ENCODE assay signal across 1 cellular context in genomic region chr12:62232143-62232729, GRCh38.
TF ChIP-seq lines count a peak whose summit lies in the region.

No MANE protein-coding gene starts in this region.

TF ChIP-seq in K562, 482 proteins besides CTCF, POLR2A, EP300 and RAD21 (continued from another document and continues in another):
- TF ChIP-seq HOMEZ (CRISPR knock-in tag; IDR thresholded peaks at IDR 0.05) (no peak), STAT5A (IDR thresholded peaks at IDR 0.05; ENCODE audit: borderline replicate concordance, low read length) (peak; percentile 38; the same call in 1 of the 2 replicates), MBD2 (IDR thresholded peaks at IDR 0.05; ENCODE audit: borderline replicate concordance, low read depth) (peak; percentile 14; the same call in 1 of the 2 replicates), MTA1 (IDR thresholded peaks at IDR 0.05; ENCODE audit: borderline replicate concordance) (peak; percentile 91), NFRKB (IDR thresholded peaks at IDR 0.05; ENCODE audit: low read depth) (0 out of 2 replicates have a peak, but pooled peaks have one; percentile 28), HDAC3 (IDR thresholded peaks at IDR 0.05; ENCODE audit: borderline replicate concordance, partially characterized antibody) (no peak), NR2C2 (CRISPR knock-in tag; IDR thresholded peaks at IDR 0.05) (no peak), NR2C2 (tag; IDR thresholded peaks at IDR 0.05) (peak; percentile 21; the same call in 1 of the 2 replicates), NCOR1 (IDR thresholded peaks at IDR 0.05) (peak; percentile 79), EHMT2 (IDR thresholded peaks at IDR 0.05) (peak; percentile 78), HES1 (IDR thresholded peaks at IDR 0.05; ENCODE audit: low read depth) (0 out of 2 replicates have a peak, but pooled peaks have one; percentile 36), CBFA2T2 (conservative IDR thresholded peaks at IDR 0.05) (peak; percentile 83), PML (IDR thresholded peaks at IDR 0.05; ENCODE audit: low read length) (peak; percentile 53; the same call in 1 of the 2 replicates), KLF16 (IDR thresholded peaks at IDR 0.05) (peak; percentile 72; the same call in 1 of the 2 replicates), ZBTB7A (IDR thresholded peaks at IDR 0.05; ENCODE audit: borderline replicate concordance, control insufficient read depth, low read depth, low read length) (no peak), ZEB2 (IDR thresholded peaks at IDR 0.05) (peak; percentile 96), ETV1 (tag; conservative IDR thresholded peaks at IDR 0.05; ENCODE audit: low read depth) (no peak), NFIC (IDR thresholded peaks at IDR 0.05) (peak; percentile 59), GATAD2A (IDR thresholded peaks at IDR 0.05) (peak; percentile 92), NFE2 (IDR thresholded peaks at IDR 0.05; ENCODE audit: low read depth) (peak; percentile 50; the same call in 1 of the 2 replicates), SRF (CRISPR knock-in tag; IDR thresholded peaks at IDR 0.05) (no peak), SMARCE1 (IDR thresholded peaks at IDR 0.05) (peak; percentile 93), PKNOX1 (IDR thresholded peaks at IDR 0.05) (peak; percentile 85), GTF2A2 (tag; IDR thresholded peaks at IDR 0.05) (no peak), KAT8 (IDR thresholded peaks at IDR 0.05; ENCODE audit: low read depth) (no peak), ZBTB2 (IDR thresholded peaks at IDR 0.05) (peak; percentile 82), ZBTB17 (CRISPR knock-in tag; IDR thresholded peaks at IDR 0.05) (no peak), TEAD4 (IDR thresholded peaks at IDR 0.05; ENCODE audit: low read length) (peak; percentile 87), TEAD4 (CRISPR knock-in tag; IDR thresholded peaks at IDR 0.05; ENCODE audit: borderline replicate concordance) (no peak), PCBP1 (IDR thresholded peaks at IDR 0.05; ENCODE audit: low read depth, low read length, poor library complexity, severe bottlenecking) (no peak), SMARCC2 (IDR thresholded peaks at IDR 0.05; ENCODE audit: low read depth) (peak; percentile 54; the same call in 1 of the 2 replicates), ARID2 (IDR thresholded peaks at IDR 0.05) (no peak), AFF1 (IDR thresholded peaks at IDR 0.05; ENCODE audit: low read depth in 1 of 2, partially characterized antibody in 2 of 2) (peak in 1 of 2 experiments; percentile 56), ZNF121 (CRISPR knock-in tag; conservative IDR thresholded peaks at IDR 0.05) (no peak), PHB2 (IDR thresholded peaks at IDR 0.05; ENCODE audit: low read depth) (peak; percentile 63), PYGO2 (tag; IDR thresholded peaks at IDR 0.05) (0 out of 2 replicates have a peak, but pooled peaks have one; percentile 40), ARHGAP35 (IDR thresholded peaks at IDR 0.05; ENCODE audit: partially characterized antibody) (peak; percentile 46), ZNF639 (CRISPR knock-in tag; conservative IDR thresholded peaks at IDR 0.05 in 1 of 2, IDR thresholded peaks at IDR 0.05 in 1 of 2) (0 out of 4 replicates have a peak, but pooled peaks of 1 of the 2 experiments have one; percentile 28), KDM1A (IDR thresholded peaks at IDR 0.05) (peak in 1 of 2 experiments; percentile 41; a peak in 1 of 4 replicates), ATF7 (IDR thresholded peaks at IDR 0.05) (peak; percentile 32; the same call in 1 of the 2 replicates), LEF1 (IDR thresholded peaks at IDR 0.05) (peak; percentile 64), E2F8 (IDR thresholded peaks at IDR 0.05; ENCODE audit: low read depth, partially characterized antibody) (peak; percentile 37), ZNF133 (CRISPR knock-in tag; IDR thresholded peaks at IDR 0.05) (no peak), BRD4 (IDR thresholded peaks at IDR 0.05) (no peak), CCNT2 (IDR thresholded peaks at IDR 0.05; ENCODE audit: borderline replicate concordance, extremely low read depth, insufficient read length, low read depth, low read length) (peak; percentile 62), JUND (IDR thresholded peaks at IDR 0.05; ENCODE audit: borderline replicate concordance, low read depth, low read length) (peak; percentile 11; the same call in 1 of the 2 replicates), JUND (tag; IDR thresholded peaks at IDR 0.05; ENCODE audit: borderline replicate concordance, low read depth, low read length) (no peak; the same call in 2 of the 3 replicates), ESRRA (IDR thresholded peaks at IDR 0.05; ENCODE audit: borderline replicate concordance, low read depth) (peak; percentile 50; the same call in 1 of the 2 replicates), KHSRP (IDR thresholded peaks at IDR 0.05) (0 out of 2 replicates have a peak, but pooled peaks have one; percentile 47), BCOR (IDR thresholded peaks at IDR 0.05) (0 out of 2 replicates have a peak, but pooled peaks have one; percentile 40), NR2C1 (IDR thresholded peaks at IDR 0.05) (peak; percentile 68), NR2C1 (tag; IDR thresholded peaks at IDR 0.05) (peak; percentile 28; the same call in 1 of the 2 replicates), BRD9 (IDR thresholded peaks at IDR 0.05; ENCODE audit: low read depth, partially characterized antibody) (peak; percentile 71), HDAC2 (IDR thresholded peaks at IDR 0.05) (peak; percentile 70; the same call in 1 of the 2 replicates), MAFG (tag; conservative IDR thresholded peaks at IDR 0.05) (0 out of 2 replicates have a peak, but pooled peaks have one; percentile 16), ZNF707 (CRISPR knock-in tag; conservative IDR thresholded peaks at IDR 0.05) (no peak), PBX2 (CRISPR knock-in tag; IDR thresholded peaks at IDR 0.05; ENCODE audit: low read depth) (no peak), PBX2 (tag; conservative IDR thresholded peaks at IDR 0.05; ENCODE audit: low read depth) (peak; percentile 53), SMARCA4 (IDR thresholded peaks at IDR 0.05) (peak; percentile 95), TOE1 (IDR thresholded peaks at IDR 0.05; ENCODE audit: borderline replicate concordance) (peak; percentile 51; the same call in 1 of the 2 replicates), TOE1 (CRISPR knock-in tag; IDR thresholded peaks at IDR 0.05; ENCODE audit: borderline replicate concordance, low read depth) (no peak)
